8 cellular contexts compared by ENCODE assay signal in the genomic region with DNA sequence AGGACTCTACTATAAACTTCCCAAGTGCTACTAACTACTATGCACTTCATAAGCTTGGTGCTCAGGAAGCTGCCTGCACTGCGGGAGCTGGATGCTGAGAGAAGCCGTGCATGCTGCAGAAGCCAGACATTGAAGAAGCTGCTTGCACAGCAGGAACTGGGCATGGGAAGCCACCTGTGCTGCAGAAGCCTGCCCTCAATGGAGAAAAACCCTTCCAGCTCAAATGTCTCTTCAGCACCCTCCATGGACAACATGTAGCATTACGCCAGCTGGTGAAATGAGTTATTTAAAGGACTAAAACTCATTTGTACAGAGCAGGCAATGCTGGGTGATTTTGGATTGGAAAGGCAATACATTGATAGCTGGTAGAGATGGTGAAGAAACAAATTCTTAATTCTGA.
DNase-seq lines count a peak whose midpoint lies in the region; ATAC-seq and TF ChIP-seq lines count a peak whose summit lies in the region.

No MANE protein-coding gene starts in this region.

- no peaks in the 10 kb centered on the region for H3K36me3 ChIP-seq in DOHH2 (ENCODE audit: control insufficient read depth, low read length)

- no peak overlapping the region for H3K4me2 ChIP-seq in DOHH2 (ENCODE audit: low read length)

- no peaks in the 10 kb centered on the region for H3F3A ChIP-seq in DOHH2 (ENCODE audit: control insufficient read depth, insufficient read depth)

- peak; percentile 47 for ATAC-seq in HG02981 (IDR thresholded peaks at IDR 0.05; ENCODE audit: unreplicated experiment)
- ATAC-seq in HG03432 (IDR thresholded peaks at IDR 0.05; ENCODE audit: unreplicated experiment), result no peak

- no peaks in the 10 kb centered on the region for H3K27me3 ChIP-seq in DOHH2 (ENCODE audit: control insufficient read depth, low read length)

- H3K4me1 ChIP-seq in DOHH2 (ENCODE audit: control insufficient read depth, low read length), result no peaks in the 10 kb centered on the region

- no peaks in the 10 kb centered on the region for H4K20me1 ChIP-seq in DOHH2 (ENCODE audit: control insufficient read depth, insufficient read depth, low read depth, low read length)

- H3K9me3 ChIP-seq in DOHH2 (ENCODE audit: control insufficient read depth, insufficient read depth, low read length), result no peaks in the 10 kb centered on the region

- H3K9me2 ChIP-seq in DOHH2 (replicated peaks; ENCODE audit: control insufficient read depth, low read length), result no peaks in the 10 kb centered on the region

- H3K4me3 ChIP-seq in DOHH2 (ENCODE audit: low read length), result no peak overlapping the region

- no peaks in the 10 kb centered on the region for H3K79me2 ChIP-seq in DOHH2 (ENCODE audit: control insufficient read depth, low read length)

- DNase-seq in NCI-H748 treated with DMSO at 0.1 percent for 48 hours (lab: John Stamatoyannopoulos, UW) (peak; percentile 50), iPS DF 19.7 (ENCODE audit: low read depth, low spot score) (peak; percentile 67), GM19238 (ENCODE audit: insufficient read length, low spot score) (no peak), foreskin melanocyte (no peak)
- no peak for DNase-seq in stimulated activated naive CD4-positive, alpha-beta T cell treated with Interleukin-2 at 50 U/mL for 16 hours (lab: John Stamatoyannopoulos, UW)

- peak; percentile 27 for TF ChIP-seq CTCF in DOHH2 (IDR thresholded peaks at IDR 0.05; ENCODE audit: low read depth, low read length, poor library complexity, severe bottlenecking)

- H3K27ac ChIP-seq in DOHH2 (ENCODE audit: low read depth, low read length), result no peak overlapping the region

Comparison
In these comparisons a context has a peak if more than half of its experiments do, and no peak if none do; other contexts are left out.
1. DNase-seq: peak in NCI-H748 treated with DMSO at 0.1 percent for 48 hours (single experiment) and iPS DF 19.7 (single experiment); none in GM19238 (single experiment), foreskin melanocyte (single experiment) and stimulated activated naive CD4-positive, alpha-beta T cell treated with Interleukin-2 at 50 U/mL for 16 hours (single experiment).